1 cellular context compared by ENCODE assay signal in the genomic region with DNA sequence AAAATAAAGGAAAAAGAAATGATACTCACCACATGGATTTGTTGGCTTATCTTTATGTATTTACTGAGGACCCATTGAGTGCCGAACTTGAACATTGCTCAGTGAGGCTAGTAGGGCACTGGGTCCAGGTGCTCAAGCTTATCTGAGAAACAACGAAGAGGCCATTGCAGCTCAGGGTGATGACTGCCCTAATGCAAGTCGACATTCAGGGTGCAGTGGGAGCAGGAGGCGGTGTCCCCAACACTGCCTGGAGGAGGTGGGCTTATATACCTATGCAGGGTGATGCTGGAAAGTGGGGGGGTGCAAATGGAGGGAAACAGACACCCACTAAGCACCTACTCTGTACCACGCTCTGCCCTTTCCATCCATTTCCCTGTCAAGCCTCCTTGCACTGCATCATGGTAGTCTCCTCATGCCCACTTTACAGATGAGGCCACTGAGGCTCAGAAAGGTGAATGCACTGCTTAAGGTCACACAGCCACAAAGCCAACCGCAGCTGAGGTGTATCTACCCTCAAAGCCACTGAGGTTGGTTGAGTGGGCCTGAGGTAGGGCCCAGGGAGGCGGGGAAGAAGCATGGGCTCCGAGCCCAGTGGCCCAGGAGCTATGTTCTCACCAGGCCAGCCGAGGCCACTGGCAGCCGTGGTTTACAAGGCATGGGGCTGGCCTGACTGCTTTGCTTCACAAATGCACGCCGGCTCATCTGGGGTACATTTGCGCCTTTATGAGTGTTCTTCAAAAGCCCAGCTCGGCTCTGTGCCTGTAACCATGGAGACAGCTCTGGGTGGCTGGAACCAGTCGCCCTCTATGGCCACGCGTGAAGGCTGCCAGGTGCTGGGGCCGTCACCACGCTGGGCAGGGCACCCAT.
TF ChIP-seq lines count a peak whose summit lies in the region.

No MANE protein-coding gene starts in this region.

TF ChIP-seq in K562, 482 proteins besides CTCF, POLR2A, EP300 and RAD21 (continued from another document):
- peak; percentile 69; the same call in 1 of the 2 replicates for TF ChIP-seq ESRRA (IDR thresholded peaks at IDR 0.05; ENCODE audit: borderline replicate concordance, low read depth)
- TF ChIP-seq NONO (IDR thresholded peaks at IDR 0.05; ENCODE audit: low read depth in 2 of 2, low read length in 1 of 2): no peak
- no peak for TF ChIP-seq NFE2 (IDR thresholded peaks at IDR 0.05; ENCODE audit: low read depth)
- TF ChIP-seq SMAD2 (IDR thresholded peaks at IDR 0.05; ENCODE audit: low read depth, low read length): no peak
- TF ChIP-seq TFAM (CRISPR knock-in tag; conservative IDR thresholded peaks at IDR 0.05): no peak
- no peak for TF ChIP-seq TEAD4 (IDR thresholded peaks at IDR 0.05; ENCODE audit: low read length)
- peak; percentile 47; the same call in 1 of the 2 replicates for TF ChIP-seq TEAD4 (CRISPR knock-in tag; IDR thresholded peaks at IDR 0.05; ENCODE audit: borderline replicate concordance)
- no peak for TF ChIP-seq IRF2 (CRISPR knock-in tag; IDR thresholded peaks at IDR 0.05)
- TF ChIP-seq RFX1 (IDR thresholded peaks at IDR 0.05): peak; percentile 70
- TF ChIP-seq KDM5B (IDR thresholded peaks at IDR 0.05; ENCODE audit: insufficient replicate concordance, low read depth, low read length): no peak
- no peak for TF ChIP-seq ZNF316 (IDR thresholded peaks at IDR 0.05)
- TF ChIP-seq HMG20A (CRISPR knock-in tag; conservative IDR thresholded peaks at IDR 0.05): no peak
- no peak for TF ChIP-seq RNF2 (IDR thresholded peaks at IDR 0.05)
- TF ChIP-seq KAT2B (IDR thresholded peaks at IDR 0.05; ENCODE audit: low read depth, low read length): no peak
- TF ChIP-seq RBM25 (IDR thresholded peaks at IDR 0.05; ENCODE audit: low read depth, low read length, severe bottlenecking): peak; percentile 84
- no peak for TF ChIP-seq ZNF282 (CRISPR knock-in tag; IDR thresholded peaks at IDR 0.05)
- no peak for TF ChIP-seq TAF15 (IDR thresholded peaks at IDR 0.05; ENCODE audit: low read depth, low read length)
- no peak for TF ChIP-seq TGIF2 (CRISPR knock-in tag; IDR thresholded peaks at IDR 0.05)
- no peak for TF ChIP-seq ZBTB17 (CRISPR knock-in tag; IDR thresholded peaks at IDR 0.05)
- TF ChIP-seq, protein P1, sequence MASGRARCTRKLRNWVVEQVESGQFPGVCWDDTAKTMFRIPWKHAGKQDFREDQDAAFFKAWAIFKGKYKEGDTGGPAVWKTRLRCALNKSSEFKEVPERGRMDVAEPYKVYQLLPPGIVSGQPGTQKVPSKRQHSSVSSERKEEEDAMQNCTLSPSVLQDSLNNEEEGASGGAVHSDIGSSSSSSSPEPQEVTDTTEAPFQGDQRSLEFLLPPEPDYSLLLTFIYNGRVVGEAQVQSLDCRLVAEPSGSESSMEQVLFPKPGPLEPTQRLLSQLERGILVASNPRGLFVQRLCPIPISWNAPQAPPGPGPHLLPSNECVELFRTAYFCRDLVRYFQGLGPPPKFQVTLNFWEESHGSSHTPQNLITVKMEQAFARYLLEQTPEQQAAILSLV (tag; IDR thresholded peaks at IDR 0.05): no peak
- no peak for TF ChIP-seq ATF1 (CRISPR knock-in tag; IDR thresholded peaks at IDR 0.05)
- TF ChIP-seq ATF1 (tag; IDR thresholded peaks at IDR 0.05): no peak
